38 cellular contexts compared by ENCODE assay signal in the genomic region with DNA sequence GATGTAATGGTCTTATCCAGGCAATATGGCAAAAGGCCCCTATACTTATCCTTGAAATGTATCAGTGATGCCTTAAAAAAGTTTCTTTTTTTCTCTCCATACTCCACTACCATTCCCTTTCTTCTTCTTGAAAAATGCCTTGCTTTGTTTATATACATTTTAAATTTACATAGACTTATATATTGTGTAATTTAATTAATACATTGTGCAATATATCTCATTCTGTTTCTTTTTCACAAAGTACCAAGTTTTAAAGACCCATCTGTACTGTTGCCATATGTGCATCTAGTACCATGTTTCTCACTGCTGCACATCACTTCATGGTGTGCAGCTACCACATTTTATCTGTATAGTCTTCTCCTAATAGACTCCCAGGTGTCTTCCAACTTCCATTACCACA. TPM values are rescaled to one million over a fixed set of nuclear protein-coding genes. Genes with fewer than 3 reads are reported as not detected.
"Had no signal": no experiment of that assay in that cellular context is flagged by ENCODE, and none has a peak within 500 bp of the region (broad histone marks: within the 10 kb centered on the region; RNA-seq: fewer than 3 reads in every experiment).

No MANE protein-coding gene starts in this region.

- ATAC-seq: activated CD8-positive, alpha-beta T cell treated with anti-CD3 and anti-CD28 coated beads for 36 hours; activated naive CD4-positive, alpha-beta T cell treated with anti-CD3 and anti-CD28 coated beads, Interleukin-2, amount 50 U/mL, for 72 hours; activated T-cell treated with anti-CD3 and anti-CD28 coated beads, Interleukin-2, amount 50 U/mL, for 4 hours; activated T-cell treated with anti-CD3 and anti-CD28 coated beads, Interleukin-2, amount 50 U/mL, for 72 hours; activated T-helper 17 cell treated with anti-CD3 and anti-CD28 coated beads, Interleukin-2, amount 50 U/mL, for 72 hours; body of pancreas had no signal

- H3K4me1 ChIP-seq: adrenal gland, body of pancreas, breast epithelium had no signal

- H3K27ac ChIP-seq: adrenal gland, body of pancreas, brain microvascular endothelial cell, breast epithelium, VCaP had no signal

- H3K36me3 ChIP-seq: adrenal gland, brain microvascular endothelial cell, breast epithelium had no signal

- H3K27me3 ChIP-seq: adrenal gland, body of pancreas, brain microvascular endothelial cell, breast epithelium had no signal

- FAIRE-seq: astrocyte, TTC549 had no signal

- H3K4me3 ChIP-seq: adrenal gland, body of pancreas, breast epithelium had no signal

- DNase-seq: activated B cell treated with CpG ODN at 0.5 μM for 24 hours; activated CD4-positive, alpha-beta memory T cell treated with anti-CD3 and anti-CD28 coated beads for 36 hours; activated CD4-positive, alpha-beta T cell treated with anti-CD3 and anti-CD28 coated beads for 4 hours; activated CD4-positive, alpha-beta T cell treated with anti-CD3 and anti-CD28 coated beads, Interleukin-2, amount 10 ng/mL, durations not matched to agents 24 days and 14 days; activated CD4-positive, alpha-beta T cell treated with anti-CD3 and anti-CD28 coated beads, Interleukin-2, amount 50 U/mL, for 1 hour; activated CD4-positive, alpha-beta T cell treated with anti-CD3 and anti-CD28 coated beads, Interleukin-2, amount 50 U/mL, for 4 hours; activated CD4-positive, CD25-positive, alpha-beta regulatory T cell treated with anti-CD3 and anti-CD28 coated beads, Interleukin-2, amount 50 U/mL, for 72 hours; activated CD8-positive, alpha-beta memory T cell treated with anti-CD3 and anti-CD28 coated beads, Interleukin-2, amount 50 U/mL, for 4 hours; activated CD8-positive, alpha-beta T cell treated with anti-CD3 and anti-CD28 coated beads for 36 hours; activated effector memory CD4-positive, alpha-beta T cell treated with anti-CD3 and anti-CD28 coated beads, Interleukin-2, amount 50 U/mL, for 16 hours; activated gamma-delta T cell treated with Interleukin-2 at 50 U/mL for 16 hours; activated naive CD4-positive, alpha-beta T cell; activated naive CD4-positive, alpha-beta T cell treated with anti-CD3 and anti-CD28 coated beads for 36 hours; activated naive CD4-positive, alpha-beta T cell treated with anti-CD3 and anti-CD28 coated beads, Interleukin-2, amount 50 U/mL, for 16 hours; activated naive CD8-positive, alpha-beta T cell treated with anti-CD3 and anti-CD28 coated beads for 36 hours; activated T-cell treated with anti-CD3 and anti-CD28 coated beads for 4 hours; activated T-cell treated with anti-CD3 and anti-CD28 coated beads, Interleukin-2, amount 50 U/mL, for 1 hour; activated T-cell treated with anti-CD3 and anti-CD28 coated beads, Interleukin-2, amount 50 U/mL, for 4 hours; activated T-cell treated with anti-CD3 and anti-CD28 coated beads, Interleukin-2, amount 50 U/mL, for 72 hours; adrenal gland; amniotic stem cell; aorta; body of pancreas; brain microvascular endothelial cell; central memory CD4-positive, alpha-beta T cell; cerebellar nuclear complex; T-helper 2 cell; T-helper 9 cell had no signal

- H3K9me3 ChIP-seq: adrenal gland, body of pancreas, breast epithelium had no signal

RNA-seq across cellular contexts. Expression of a gene that starts 7.5 kb away (rescaled TPM):
- total RNA-seq: activated B cell treated with CpG ODN at 0.5 μM for 24 hours; activated CD4-positive, alpha-beta memory T cell treated with anti-CD3 and anti-CD28 coated beads for 36 hours; activated CD4-positive, alpha-beta T cell treated with anti-CD3 and anti-CD28 coated beads, Interleukin-2, amount 10 ng/mL, durations not matched to agents 24 days and 14 days; activated CD8-positive, alpha-beta memory T cell treated with anti-CD3 and anti-CD28 coated beads for 36 hours; activated CD8-positive, alpha-beta T cell treated with anti-CD3 and anti-CD28 coated beads for 36 hours; activated naive CD4-positive, alpha-beta T cell treated with anti-CD3 and anti-CD28 coated beads for 36 hours; activated naive CD4-positive, alpha-beta T cell treated with anti-CD3 and anti-CD28 coated beads, Interleukin-2, amount 50 U/mL, for 72 hours; activated T-cell treated with anti-CD3 and anti-CD28 coated beads, Interleukin-2, amount 50 U/mL, for 4 hours; activated T-cell treated with anti-CD3 and anti-CD28 coated beads, Interleukin-2, amount 50 U/mL, for 72 hours; activated T-helper 1 cell treated with anti-CD3 and anti-CD28 coated beads, Interleukin-12 subunit alpha, Interleukin-12 subunit beta, Interleukin-2, Interleukin-4 antibody, amounts not matched to agents 30 ng/mL and 10 ng/mL and 1 ng/mL, durations not matched to agents 14 hours and 24 hours and 36 hours; activated T-helper 17 cell treated with anti-CD3 and anti-CD28 coated beads, Interleukin-2, amount 50 U/mL, for 72 hours; astrocyte; body of pancreas; chondrocyte had no signal

RNA-seq across cellular contexts. Expression of a gene that starts 11.7 kb away (rescaled TPM):
- total RNA-seq: activated B cell treated with CpG ODN at 0.5 μM for 24 hours; activated CD4-positive, alpha-beta memory T cell treated with anti-CD3 and anti-CD28 coated beads for 36 hours; activated CD4-positive, alpha-beta T cell treated with anti-CD3 and anti-CD28 coated beads, Interleukin-2, amount 10 ng/mL, durations not matched to agents 24 days and 14 days; activated CD8-positive, alpha-beta memory T cell treated with anti-CD3 and anti-CD28 coated beads for 36 hours; activated CD8-positive, alpha-beta T cell treated with anti-CD3 and anti-CD28 coated beads for 36 hours; activated naive CD4-positive, alpha-beta T cell treated with anti-CD3 and anti-CD28 coated beads for 36 hours; activated naive CD4-positive, alpha-beta T cell treated with anti-CD3 and anti-CD28 coated beads, Interleukin-2, amount 50 U/mL, for 72 hours; activated naive CD8-positive, alpha-beta T cell treated with anti-CD3 and anti-CD28 coated beads for 36 hours; activated T-cell treated with anti-CD3 and anti-CD28 coated beads, Interleukin-2, amount 50 U/mL, for 4 hours; activated T-cell treated with anti-CD3 and anti-CD28 coated beads, Interleukin-2, amount 50 U/mL, for 72 hours; activated T-helper 1 cell treated with anti-CD3 and anti-CD28 coated beads, Interleukin-12 subunit alpha, Interleukin-12 subunit beta, Interleukin-2, Interleukin-4 antibody, amounts not matched to agents 30 ng/mL and 10 ng/mL and 1 ng/mL, durations not matched to agents 14 hours and 24 hours and 36 hours; activated T-helper 17 cell treated with anti-CD3 and anti-CD28 coated beads, Interleukin-2, amount 50 U/mL, for 72 hours; adrenal gland; aorta; astrocyte; body of pancreas; cardiac septum; chondrocyte had no signal
- polyA plus RNA-seq: adrenal gland had no signal
